ENCODE assay signal across 29 cellular contexts in the genomic region with DNA sequence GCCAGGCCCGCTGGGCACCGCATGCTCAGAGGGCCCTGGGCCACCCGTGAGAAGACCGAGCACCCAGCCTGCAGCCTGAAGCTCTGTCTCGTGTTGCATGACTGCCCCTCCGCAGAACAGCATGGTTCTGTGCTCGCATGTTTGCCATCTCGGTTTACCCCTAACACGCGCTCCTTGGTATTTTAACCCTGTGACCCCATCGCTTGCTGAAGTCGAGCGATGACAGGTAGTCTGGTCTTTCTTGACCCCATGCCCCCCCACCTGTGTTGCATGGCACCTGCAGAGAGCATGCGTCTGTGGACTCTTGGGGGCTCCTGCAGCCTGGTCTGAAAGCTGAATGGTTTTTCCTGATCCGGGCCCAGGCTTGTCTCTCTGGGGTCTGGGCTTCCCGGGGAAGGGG. TPM values are rescaled to one million over a fixed set of nuclear protein-coding genes. Genes with fewer than 3 reads are reported as not detected.
"Had no signal": no experiment of that assay in that cellular context is flagged by ENCODE, and none has a peak within 500 bp of the region (broad histone marks: within the 10 kb centered on the region; RNA-seq: fewer than 3 reads in every experiment).

No MANE protein-coding gene starts in this region.

- H2AFZ ChIP-seq: parathyroid adenoma had no signal

- H3K4me3 Mint-ChIP-seq: immature natural killer cell; mesothelial cell of epicardium; naive B cell; natural killer cell; neural crest cell; stimulated activated memory B cell treated with anti-CD40 and anti-IgM and Interleukin-4, amounts not matched to agents 10 μg/mL and 1 μg/mL and 100 μg/mL, for 72 hours; stimulated activated naive CD8-positive, alpha-beta T cell treated with anti-CD3 and anti-CD28 coated beads, Interleukin-15, amount 100 ng/mL, for 72 hours had no signal

- DNase-seq: hypothalamus; immature natural killer cell; kidney; left colon; left ventricle myocardium inferior; mesendoderm; naive B cell; natural killer cell; occipital lobe; psoas muscle; sigmoid colon; small intestine; spleen; stimulated activated CD4-positive, alpha-beta T cell treated with anti-CD3 and anti-CD28 coated beads, Interleukin-1b, Interleukin-23, amount 100 ng/mL, for 48 hours; stimulated activated CD4-positive, alpha-beta T cell treated with anti-CD3 and anti-CD28 coated beads, Interleukin-2, amount 100 ng/mL, for 48 hours; stimulated activated CD4-positive, alpha-beta T cell treated with anti-CD3 and anti-CD28 coated beads, Interleukin-4, amount 100 ng/mL, for 4 hours; stimulated activated CD8-positive, alpha-beta memory T cell treated with anti-CD3 and anti-CD28 coated beads, Interleukin-4, amount 100 ng/mL, for 48 hours; stimulated activated naive CD4-positive, alpha-beta T cell treated with Interleukin-2 at 50 U/mL for 16 hours; stimulated activated naive CD8-positive, alpha-beta T cell treated with anti-CD3 and anti-CD28 coated beads, Interleukin-15, amount 100 ng/mL, for 72 hours; substantia nigra; upper lobe of left lung had no signal

- H3K4me3 ChIP-seq: left ventricle myocardium inferior, lung, psoas muscle, sigmoid colon, spleen, tibial nerve, upper lobe of left lung, vagina had no signal

- ATAC-seq: left colon; natural killer cell; psoas muscle; stimulated activated memory B cell treated with anti-CD40 and anti-IgM and Interleukin-4, amounts not matched to agents 10 μg/mL and 1 μg/mL and 100 μg/mL, for 72 hours; stimulated activated naive CD8-positive, alpha-beta T cell treated with anti-CD3 and anti-CD28 coated beads, Interleukin-15, amount 100 ng/mL, for 72 hours had no signal

- H3K4me1 ChIP-seq: left ventricle myocardium inferior, parathyroid adenoma, psoas muscle, sigmoid colon, spleen, tibial nerve, upper lobe of left lung, vagina had no signal

- H3K27ac ChIP-seq: left ventricle myocardium inferior, neutrophil, parathyroid adenoma, psoas muscle, sigmoid colon, spleen, upper lobe of left lung, vagina had no signal

- H3K36me3 ChIP-seq: neutrophil had no signal

- H3K9ac ChIP-seq: parathyroid adenoma had no signal

- H3K27ac Mint-ChIP-seq: immature natural killer cell; mesothelial cell of epicardium; naive B cell; natural killer cell; stimulated activated memory B cell treated with anti-CD40 and anti-IgM and Interleukin-4, amounts not matched to agents 10 μg/mL and 1 μg/mL and 100 μg/mL, for 72 hours had no signal

- H3K36me3 Mint-ChIP-seq: immature natural killer cell; naive B cell; natural killer cell; stimulated activated memory B cell treated with anti-CD40 and anti-IgM and Interleukin-4, amounts not matched to agents 10 μg/mL and 1 μg/mL and 100 μg/mL, for 72 hours had no signal

- H3K9me3 Mint-ChIP-seq: immature natural killer cell; mesothelial cell of epicardium; naive B cell; natural killer cell; neural crest cell; stimulated activated memory B cell treated with anti-CD40 and anti-IgM and Interleukin-4, amounts not matched to agents 10 μg/mL and 1 μg/mL and 100 μg/mL, for 72 hours; stimulated activated naive CD8-positive, alpha-beta T cell treated with anti-CD3 and anti-CD28 coated beads, Interleukin-15, amount 100 ng/mL, for 72 hours had no signal

- H3K9me3 ChIP-seq: left ventricle myocardium inferior, neutrophil, psoas muscle, sigmoid colon, spleen, tibial nerve, upper lobe of left lung, vagina had no signal

- H3K27me3 ChIP-seq: neutrophil, sigmoid colon, spleen, tibial nerve, upper lobe of left lung, vagina had no signal

- H3K79me2 ChIP-seq: parathyroid adenoma had no signal

- H3K4me1 Mint-ChIP-seq: immature natural killer cell; mesothelial cell of epicardium; naive B cell; natural killer cell; neural crest cell; stimulated activated memory B cell treated with anti-CD40 and anti-IgM and Interleukin-4, amounts not matched to agents 10 μg/mL and 1 μg/mL and 100 μg/mL, for 72 hours; stimulated activated naive CD8-positive, alpha-beta T cell treated with anti-CD3 and anti-CD28 coated beads, Interleukin-15, amount 100 ng/mL, for 72 hours had no signal

RNA-seq across cellular contexts. Expression of a gene that starts 55.4 kb away (rescaled TPM):
- polyA plus RNA-seq: immature natural killer cell had no signal
